ENCODE assay signal across 8 cellular contexts in the genomic region with DNA sequence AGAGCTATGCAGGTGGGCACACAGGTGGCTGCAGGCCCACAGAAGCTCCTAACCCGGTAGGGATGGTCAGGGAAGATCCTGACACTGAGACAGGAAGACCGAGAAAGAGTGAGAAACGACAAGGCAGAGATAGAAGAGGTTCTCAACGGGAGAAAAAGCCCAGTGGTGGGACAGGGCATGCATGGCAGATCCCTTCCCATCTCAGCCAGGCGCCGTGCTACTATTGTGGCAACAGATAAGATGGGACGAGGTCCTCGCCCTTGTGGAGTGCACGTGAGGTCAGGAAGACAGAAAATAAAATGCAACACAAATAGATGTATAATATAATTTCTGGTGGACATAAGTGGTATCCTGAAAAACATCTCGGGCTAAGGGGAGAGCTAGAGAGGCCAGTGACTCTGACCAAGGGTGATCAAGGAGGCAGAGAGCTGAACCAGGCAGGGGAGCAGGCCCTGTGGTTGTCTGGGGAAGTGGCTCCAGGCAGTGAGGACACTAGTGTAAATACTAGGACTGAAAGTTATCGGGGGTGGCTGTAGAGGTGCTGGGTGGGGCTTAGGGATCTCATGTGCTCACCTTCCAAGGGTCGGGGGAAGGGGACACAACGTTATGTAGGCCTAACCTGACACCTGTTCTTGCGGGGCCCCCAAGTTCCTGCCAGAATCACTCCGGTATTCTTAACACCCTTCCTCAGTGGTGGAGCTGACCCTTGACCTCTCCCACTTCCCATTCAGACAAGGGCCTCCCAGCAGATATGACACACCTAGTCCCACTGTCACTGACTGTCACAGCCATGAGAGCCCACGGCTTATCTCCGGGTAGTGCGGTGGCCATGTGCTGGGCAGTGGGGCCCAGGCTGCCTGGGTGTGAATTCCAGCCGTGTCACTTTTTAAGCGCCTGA. TPM values are rescaled to one million over a fixed set of nuclear protein-coding genes. Genes with fewer than 3 reads are reported as not detected.
DNase-seq lines count a peak whose midpoint lies in the region.

No MANE protein-coding gene starts in this region.

- peak overlapping the region; percentile 82 for H3K4me3 ChIP-seq in iPS-18c (ENCODE audit: insufficient read depth, low read depth, low read length)

- no peaks in the 10 kb centered on the region for H3K9me3 ChIP-seq in iPS-18c (ENCODE audit: control insufficient read depth, insufficient read depth, low read length)

- peaks cover 29% of the 10 kb centered on the region for H3K4me1 Mint-ChIP-seq in activated CD4-positive, alpha-beta T cell treated with anti-CD3 and anti-CD28 coated beads, Interleukin-2, amount 10 ng/mL, durations not matched to agents 24 days and 14 days
- peaks cover 23% of the 10 kb centered on the region for H3K4me1 Mint-ChIP-seq in activated naive CD4-positive, alpha-beta T cell treated with anti-CD3 and anti-CD28 coated beads, Interleukin-2, amount 10 ng/mL, durations not matched to agents 7 days and 5 days
- peaks cover 33% of the 10 kb centered on the region for H3K4me1 Mint-ChIP-seq in stimulated activated naive CD8-positive, alpha-beta T cell treated with anti-CD3 and anti-CD28 coated beads, Interleukin-15, Interleukin-2, amounts not matched to agents 100 ng/mL and 50 ng/mL, for 24 hours (ENCODE audit: low read depth)

- intact Hi-C loops in activated CD4-positive, alpha-beta T cell treated with anti-CD3 and anti-CD28 coated beads, Interleukin-2, amount 10 ng/mL, durations not matched to agents 24 days and 14 days (cut with micrococcal nuclease): loop anchor here (2.0 kb wide), 1 partner anchor 183 kb away; no protein-coding TSS in a partner anchor
- intact Hi-C loops in head of caudate nucleus (cut with DNase I): no loop called here

- peaks cover 38% of the 10 kb centered on the region for H3K36me3 Mint-ChIP-seq in activated CD4-positive, alpha-beta T cell treated with anti-CD3 and anti-CD28 coated beads, Interleukin-2, amount 10 ng/mL, durations not matched to agents 24 days and 14 days (ENCODE audit: low read depth)
- H3K36me3 Mint-ChIP-seq in activated naive CD4-positive, alpha-beta T cell treated with anti-CD3 and anti-CD28 coated beads, Interleukin-2, amount 10 ng/mL, durations not matched to agents 7 days and 5 days: peaks cover 19% of the 10 kb centered on the region
- H3K36me3 Mint-ChIP-seq in stimulated activated naive CD8-positive, alpha-beta T cell treated with anti-CD3 and anti-CD28 coated beads, Interleukin-15, Interleukin-2, amounts not matched to agents 100 ng/mL and 50 ng/mL, for 24 hours (ENCODE audit: low read depth): peaks cover 35% of the 10 kb centered on the region

- H3K4me3 Mint-ChIP-seq in activated CD4-positive, alpha-beta T cell treated with anti-CD3 and anti-CD28 coated beads, Interleukin-2, amount 10 ng/mL, durations not matched to agents 24 days and 14 days: peak overlapping the region; percentile 91
- H3K4me3 Mint-ChIP-seq in activated naive CD4-positive, alpha-beta T cell treated with anti-CD3 and anti-CD28 coated beads, Interleukin-2, amount 10 ng/mL, durations not matched to agents 7 days and 5 days: peak overlapping the region; percentile 72
- H3K4me3 Mint-ChIP-seq in stimulated activated naive CD8-positive, alpha-beta T cell treated with anti-CD3 and anti-CD28 coated beads, Interleukin-15, Interleukin-2, amounts not matched to agents 100 ng/mL and 50 ng/mL, for 24 hours: peak overlapping the region; percentile 89

- CTCF ChIA-PET in activated naive CD4-positive, alpha-beta T cell treated with anti-CD3 and anti-CD28 coated beads, Interleukin-2, amount 10 ng/mL, durations not matched to agents 7 days and 5 days (lab: Charles Lee): interaction anchor here (0.6 to 1.0 kb wide), 4 partner anchors 15 to 311 kb away, joined by 3 to 4 read pairs (median 3); no protein-coding TSS in a partner anchor

- no peak for DNase-seq in activated CD4-positive, alpha-beta T cell treated with anti-CD3 and anti-CD28 coated beads, Interleukin-2, amount 10 ng/mL, durations not matched to agents 24 days and 14 days
- DNase-seq in activated CD4-positive, alpha-beta T cell treated with anti-CD3 and anti-CD28 coated beads, Interleukin-2, amount 50 U/mL, for 1 hour: no peak
- DNase-seq in activated naive CD4-positive, alpha-beta T cell treated with anti-CD3 and anti-CD28 coated beads, Interleukin-2, amount 10 ng/mL, durations not matched to agents 7 days and 5 days: no peak
- no peak for DNase-seq in head of caudate nucleus
- DNase-seq in NCI-H748 treated with DMSO at 0.1 percent for 48 hours (lab: John Stamatoyannopoulos, UW): no peak
- DNase-seq in GM03348 (ENCODE audit: low spot score): no peak

- H3K9me3 Mint-ChIP-seq in activated CD4-positive, alpha-beta T cell treated with anti-CD3 and anti-CD28 coated beads, Interleukin-2, amount 10 ng/mL, durations not matched to agents 24 days and 14 days: no peaks in the 10 kb centered on the region
- no peaks in the 10 kb centered on the region for H3K9me3 Mint-ChIP-seq in activated naive CD4-positive, alpha-beta T cell treated with anti-CD3 and anti-CD28 coated beads, Interleukin-2, amount 10 ng/mL, durations not matched to agents 7 days and 5 days
- H3K9me3 Mint-ChIP-seq in stimulated activated naive CD8-positive, alpha-beta T cell treated with anti-CD3 and anti-CD28 coated beads, Interleukin-15, Interleukin-2, amounts not matched to agents 100 ng/mL and 50 ng/mL, for 24 hours: no peaks in the 10 kb centered on the region

- peaks cover 20% of the 10 kb centered on the region for H3K27me3 Mint-ChIP-seq in activated CD4-positive, alpha-beta T cell treated with anti-CD3 and anti-CD28 coated beads, Interleukin-2, amount 10 ng/mL, durations not matched to agents 24 days and 14 days
- H3K27me3 Mint-ChIP-seq in activated naive CD4-positive, alpha-beta T cell treated with anti-CD3 and anti-CD28 coated beads, Interleukin-2, amount 10 ng/mL, durations not matched to agents 7 days and 5 days: peaks cover 16% of the 10 kb centered on the region
- peaks cover 23% of the 10 kb centered on the region for H3K27me3 Mint-ChIP-seq in stimulated activated naive CD8-positive, alpha-beta T cell treated with anti-CD3 and anti-CD28 coated beads, Interleukin-15, Interleukin-2, amounts not matched to agents 100 ng/mL and 50 ng/mL, for 24 hours

- peak overlapping the region; percentile 84 for H3K27ac Mint-ChIP-seq in activated CD4-positive, alpha-beta T cell treated with anti-CD3 and anti-CD28 coated beads, Interleukin-2, amount 10 ng/mL, durations not matched to agents 24 days and 14 days
- H3K27ac Mint-ChIP-seq in activated naive CD4-positive, alpha-beta T cell treated with anti-CD3 and anti-CD28 coated beads, Interleukin-2, amount 10 ng/mL, durations not matched to agents 7 days and 5 days: peak overlapping the region; percentile 43
- peak overlapping the region; percentile 84 for H3K27ac Mint-ChIP-seq in stimulated activated naive CD8-positive, alpha-beta T cell treated with anti-CD3 and anti-CD28 coated beads, Interleukin-15, Interleukin-2, amounts not matched to agents 100 ng/mL and 50 ng/mL, for 24 hours

RNA-seq across cellular contexts. Expression of gene SRXN1, which starts 1.0 kb away (rescaled TPM):
- total RNA-seq in activated CD4-positive, alpha-beta T cell treated with anti-CD3 and anti-CD28 coated beads, Interleukin-2, amount 10 ng/mL, durations not matched to agents 24 days and 14 days: 24.1 and 25.5 TPM in 2 replicates

RNA-seq across cellular contexts. Expression of gene SCRT2, which starts 23.6 kb away (rescaled TPM):
- not detected in 2 replicates for total RNA-seq in activated CD4-positive, alpha-beta T cell treated with anti-CD3 and anti-CD28 coated beads, Interleukin-2, amount 10 ng/mL, durations not matched to agents 24 days and 14 days

RNA-seq across cellular contexts. Expression of gene TCF15, which starts 41.9 kb away (rescaled TPM):
- 0.12 TPM in 1 of 2 replicates, not detected in the other for total RNA-seq in activated CD4-positive, alpha-beta T cell treated with anti-CD3 and anti-CD28 coated beads, Interleukin-2, amount 10 ng/mL, durations not matched to agents 24 days and 14 days
